In genomic region chr9:137461663-137462395, GRCh38 we compare ENCODE assay signal across 7 cellular contexts.
DNase-seq lines count a peak whose midpoint lies in the region; ATAC-seq lines count a peak whose summit lies in the region.

No MANE protein-coding gene starts in this region.

- ATAC-seq in GM19397 (IDR thresholded peaks at IDR 0.05; ENCODE audit: unreplicated experiment) (peak; percentile 43), HG03025 (IDR thresholded peaks at IDR 0.05; ENCODE audit: low FRiP score, unreplicated experiment) (no peak)

- DNase-seq in KG1 (lab: John Stamatoyannopoulos, UW) (peak; percentile 24), activated T-cell treated with anti-CD3 and anti-CD28 coated beads for 48 hours (ENCODE audit: low read depth) (peak; percentile 85), hepatic stellate cell (ENCODE audit: low spot score) (peak; percentile 54), NCI-H2227 (lab: John Stamatoyannopoulos, UW; ENCODE audit: unreplicated experiment) (no peak)
- DNase-seq in stimulated activated CD8-positive, alpha-beta memory T cell treated with anti-CD3 and anti-CD28 coated beads, Interleukin-12 subunit alpha, Interleukin-12 subunit beta, amount 100 ng/mL, for 24 hours (ENCODE audit: extremely low read depth), result peak; percentile 60
